ENCODE assay signal across 24 cellular contexts in genomic region chr4:144316869-144317268, GRCh38.
DNase-seq lines count a peak whose midpoint lies in the region; ATAC-seq, FAIRE-seq and TF ChIP-seq lines count a peak whose summit lies in the region.
"Had no signal": no experiment of that assay in that cellular context is flagged by ENCODE, and none has a peak within 500 bp of the region (broad histone marks: within the 10 kb centered on the region; RNA-seq: fewer than 3 reads in every experiment).

No MANE protein-coding gene starts in this region.

- H3K27me3 ChIP-seq in H7 (ENCODE audit: control insufficient read depth, insufficient read depth, low read length), result no peaks in the 10 kb centered on the region
- H3K27me3 ChIP-seq: dorsolateral prefrontal cortex, right atrium auricular region had no signal

- no peak overlapping the region for H3K27ac Mint-ChIP-seq in stimulated activated effector memory CD8-positive, alpha-beta T cell treated with anti-CD3 and anti-CD28 coated beads, Interleukin-12 subunit alpha, Interleukin-12 subunit beta, amount 100 ng/mL, for 72 hours
- H3K27ac Mint-ChIP-seq: CD14-positive monocyte had no signal

- peaks cover 19% of the 10 kb centered on the region for H3K9me3 Mint-ChIP-seq in stimulated activated effector memory CD8-positive, alpha-beta T cell treated with anti-CD3 and anti-CD28 coated beads, Interleukin-12 subunit alpha, Interleukin-12 subunit beta, amount 100 ng/mL, for 72 hours

- no peaks in the 10 kb centered on the region for H3K4me1 Mint-ChIP-seq in stimulated activated effector memory CD8-positive, alpha-beta T cell treated with anti-CD3 and anti-CD28 coated beads, Interleukin-12 subunit alpha, Interleukin-12 subunit beta, amount 100 ng/mL, for 72 hours

- H3K36me3 Mint-ChIP-seq in stimulated activated effector memory CD8-positive, alpha-beta T cell treated with anti-CD3 and anti-CD28 coated beads, Interleukin-12 subunit alpha, Interleukin-12 subunit beta, amount 100 ng/mL, for 72 hours, result no peaks in the 10 kb centered on the region
- H3K36me3 Mint-ChIP-seq: CD14-positive monocyte had no signal

- no peak for FAIRE-seq in GM12891 (lab: Jason Lieb, UNC)
- FAIRE-seq: kidney had no signal

- no peak overlapping the region for H3K4me3 Mint-ChIP-seq in stimulated activated effector memory CD8-positive, alpha-beta T cell treated with anti-CD3 and anti-CD28 coated beads, Interleukin-12 subunit alpha, Interleukin-12 subunit beta, amount 100 ng/mL, for 72 hours
- H3K4me3 Mint-ChIP-seq: CD14-positive monocyte had no signal

- ATAC-seq in GM19351 (IDR thresholded peaks at IDR 0.05; ENCODE audit: unreplicated experiment), result peak; percentile 91
- ATAC-seq in HG02885 (IDR thresholded peaks at IDR 0.05; ENCODE audit: poor library complexity, unreplicated experiment), result peak; percentile 85
- peak; percentile 43 for ATAC-seq in HG03521 (IDR thresholded peaks at IDR 0.05; ENCODE audit: unreplicated experiment)
- ATAC-seq in stimulated activated effector memory CD8-positive, alpha-beta T cell treated with anti-CD3 and anti-CD28 coated beads, Interleukin-12 subunit alpha, Interleukin-12 subunit beta, amount 100 ng/mL, for 72 hours, result no peak
- ATAC-seq: PC-3 had no signal

- no peaks in the 10 kb centered on the region for H3K36me3 ChIP-seq in H7 (replicated peaks; ENCODE audit: control insufficient read depth, insufficient read depth, low read length)
- H3K36me3 ChIP-seq: right atrium auricular region had no signal

- H3K4me3 ChIP-seq in H7 (ENCODE audit: insufficient read depth, low read depth, low read length), result no peak overlapping the region
- H3K4me3 ChIP-seq: dorsolateral prefrontal cortex, lung, right atrium auricular region had no signal

- DNase-seq in GM12891 (ENCODE audit: insufficient read length, low spot score), result no peak
- DNase-seq in NCI-H2081 treated with DMSO at 0.1 percent for 48 hours (lab: John Stamatoyannopoulos, UW), result no peak
- DNase-seq in stimulated activated effector memory CD8-positive, alpha-beta T cell treated with anti-CD3 and anti-CD28 coated beads, Interleukin-12 subunit alpha, Interleukin-12 subunit beta, amount 100 ng/mL, for 72 hours (ENCODE audit: low spot score in 2 of 2), result no peak
- DNase-seq in DMS153 treated with DMSO at 0.1 percent for 48 hours (lab: John Stamatoyannopoulos, UW; ENCODE audit: unreplicated experiment), result no peak
- no peak for DNase-seq in H7
- DNase-seq: ACHN, activated gamma-delta T cell treated with Interleukin-2 at 50 U/mL for 16 hours, DMS 273 treated with DMSO at 0.1 percent for 48 hours, dorsolateral prefrontal cortex, foreskin fibroblast, GDM1, kidney, NCI-H1092, NCI-H526 treated with DMSO at 0.1 percent for 48 hours, occipital lobe, PC-3, SHP77 treated with DMSO at 0.1 percent for 48 hours, T-helper 1 cell had no signal

- no peak for TF ChIP-seq POLR2A in GM12891 (IDR thresholded peaks at IDR 0.05; ENCODE audit: low read depth, low read length)

TF ChIP-seq in GM12891, 5 proteins besides CTCF, POLR2A, EP300 and RAD21:
- TF ChIP-seq POLR2AphosphoS5 (IDR thresholded peaks at IDR 0.05; ENCODE audit: low read depth, low read length), result no peak
- TF ChIP-seq SPI1 (IDR thresholded peaks at IDR 0.05; ENCODE audit: low read depth, low read length), result peak; percentile 75
TF ChIP-seq in GM12891: peak in this region for 1.
